Comparison of ENCODE assay signal across 8 cellular contexts in the genomic region with DNA sequence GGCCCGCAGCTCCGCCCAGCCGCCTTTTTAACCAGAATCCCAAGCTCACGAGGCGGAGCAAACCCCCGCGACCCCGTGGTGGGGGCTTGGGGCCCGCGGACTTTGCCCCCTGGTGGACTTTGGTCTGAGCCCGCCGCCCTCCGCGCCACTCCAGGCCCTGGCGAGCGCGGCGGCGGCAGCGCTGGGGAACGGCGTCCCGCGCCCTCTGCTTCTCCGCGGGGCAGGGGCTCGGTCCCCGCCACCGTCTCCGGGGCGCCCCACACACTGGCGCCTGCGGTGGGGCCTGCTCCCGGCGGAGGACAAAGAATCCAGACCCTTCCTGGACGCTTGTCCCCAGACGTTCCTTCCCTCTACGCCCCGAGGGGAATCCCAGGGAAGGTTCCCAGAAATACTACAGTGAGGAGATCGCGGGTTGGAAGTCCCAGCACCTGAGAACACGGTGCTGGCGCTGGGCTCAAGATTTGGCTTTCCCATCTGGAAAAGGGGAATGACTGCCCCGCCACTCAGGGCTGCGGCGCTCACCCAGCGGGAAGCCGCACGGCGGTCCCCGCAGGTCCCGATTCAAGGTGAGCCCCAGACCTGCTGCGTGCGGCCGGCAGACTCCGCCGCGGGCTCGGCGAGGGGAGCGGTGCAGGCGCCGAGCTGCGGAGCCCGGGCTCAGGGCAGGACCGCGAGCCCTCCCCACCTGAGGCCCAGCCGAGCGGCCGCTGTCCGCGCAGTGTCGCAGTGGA.
DNase-seq lines count a peak whose midpoint lies in the region; ATAC-seq and TF ChIP-seq lines count a peak whose summit lies in the region.

A gene (minus strand): TSS at position 1 of the 731 bp plus-strand sequence. CDS start 47 bp downstream, outside the sequence.

- ATAC-seq in memory B cell (ENCODE audit: low read depth): peak; percentile 55

- H3K27ac ChIP-seq in HUES6 (ENCODE audit: low read depth, low read length) (peak within 1 kb of the TSS; percentile 14; the same call in 1 of the 2 replicates), duodenal mucosa (ENCODE audit: low read depth, low read length) (peak within 1 kb of the TSS; percentile 83), tibial artery (peak within 1 kb of the TSS; percentile 96 to 99)

- H3K27ac Mint-ChIP-seq in memory B cell: peak within 1 kb of the TSS; percentile 87

- peaks cover 41% of the 10 kb centered on the region for H3K4me1 Mint-ChIP-seq in memory B cell

- no peaks in the 10 kb centered on the region for H3K9me3 Mint-ChIP-seq in memory B cell

- peak; percentile 75 for TF ChIP-seq POLR2A in GM18951 (IDR thresholded peaks at IDR 0.05; ENCODE audit: extremely low read depth, insufficient read depth, insufficient read length)

- peaks cover 23% of the 10 kb centered on the region for H3K27me3 ChIP-seq in HUES6 (ENCODE audit: control insufficient read depth, insufficient read depth, low read length)
- no peaks in the 10 kb centered on the region for H3K27me3 ChIP-seq in duodenal mucosa (ENCODE audit: control insufficient read depth in 1 of 2, insufficient read depth in 2 of 2, low read length in 2 of 2)
- no peaks in the 10 kb centered on the region for H3K27me3 ChIP-seq in tibial artery

- peak within 1 kb of the TSS; percentile 84 for H3K4me3 ChIP-seq in HUES6 (ENCODE audit: low read depth, low read length)
- H3K4me3 ChIP-seq in duodenal mucosa (ENCODE audit: low read depth in 1 of 2, low read length in 2 of 2): peak within 1 kb of the TSS; percentile 83 to 84
- peak within 1 kb of the TSS; percentile 75 for H3K4me3 ChIP-seq in tibial artery

- no peaks in the 10 kb centered on the region for H3K27me3 Mint-ChIP-seq in memory B cell

- intact Hi-C loops in tibial artery (cut with DNase I; ENCODE audit: low total_unique reads): no loop called here

- no peaks in the 10 kb centered on the region for H3K36me3 Mint-ChIP-seq in memory B cell

- DNase-seq in AG08396 (ENCODE audit: low spot score) (peak; percentile 49), memory B cell (ENCODE audit: low spot score in 2 of 2) (peak in 1 of 2 donors; percentile 48), tibial artery (peak in 1 of 2 donors; percentile 82), NCI-H146 treated with DMSO at 0.1 percent for 48 hours (lab: John Stamatoyannopoulos, UW; ENCODE audit: unreplicated experiment) (no peak), GM19240 (ENCODE audit: insufficient read length, low spot score) (no peak)

- H3K4me1 ChIP-seq in HUES6 (ENCODE audit: control insufficient read depth, insufficient read depth, low read length) (peaks cover 18% of the 10 kb centered on the region), duodenal mucosa (ENCODE audit: control insufficient read depth in 1 of 2, insufficient read depth in 2 of 2, low read length in 2 of 2) (peaks cover 25 to 35% of the 10 kb centered on the region in 2 donors), tibial artery (peaks cover 0 to 63% (median 25%) of the 10 kb centered on the region in 4 donors)

- H3K9ac ChIP-seq in HUES6 (ENCODE audit: low read length) (peak within 1 kb of the TSS; percentile 81), duodenal mucosa (ENCODE audit: low read depth in 1 of 2, low read length in 2 of 2) (peak within 1 kb of the TSS; percentile 87 to 95)

- H3K4me3 Mint-ChIP-seq in memory B cell: peak within 1 kb of the TSS; percentile 85

- TF ChIP-seq CTCF in tibial artery (IDR thresholded peaks at IDR 0.05): peak; percentile 10 to 22

- H3K36me3 ChIP-seq in HUES6 (ENCODE audit: control insufficient read depth, insufficient read depth, low read length) (no peaks in the 10 kb centered on the region), duodenal mucosa (ENCODE audit: control insufficient read depth in 1 of 2, insufficient read depth in 2 of 2, low read length in 2 of 2) (peaks cover 0 to 3% of the 10 kb centered on the region in 2 donors), tibial artery (no peaks in the 10 kb centered on the region)

- no peaks in the 10 kb centered on the region; the same call in 1 of the 2 replicates for H3K9me3 ChIP-seq in HUES6 (ENCODE audit: control insufficient read depth, insufficient read depth, low read depth, low read length)
- no peaks in the 10 kb centered on the region for H3K9me3 ChIP-seq in duodenal mucosa (ENCODE audit: control insufficient read depth in 1 of 2, low read length in 2 of 2)
- no peaks in the 10 kb centered on the region for H3K9me3 ChIP-seq in tibial artery

- in situ Hi-C loops in GM18951 (cut with MboI; ENCODE audit: low sequenced_read_pairs, unreplicated experiment): no loop called here

Comparison
In these comparisons a context has a peak if more than half of its experiments do, and no peak if none do; other contexts are left out.
1. H3K27ac ChIP-seq: peak in every context shown above with its lines; median percentile 98 in tibial artery; 83 in duodenal mucosa; 14 in HUES6.